ENCODE assay signal across 17 cellular contexts in the genomic region with DNA sequence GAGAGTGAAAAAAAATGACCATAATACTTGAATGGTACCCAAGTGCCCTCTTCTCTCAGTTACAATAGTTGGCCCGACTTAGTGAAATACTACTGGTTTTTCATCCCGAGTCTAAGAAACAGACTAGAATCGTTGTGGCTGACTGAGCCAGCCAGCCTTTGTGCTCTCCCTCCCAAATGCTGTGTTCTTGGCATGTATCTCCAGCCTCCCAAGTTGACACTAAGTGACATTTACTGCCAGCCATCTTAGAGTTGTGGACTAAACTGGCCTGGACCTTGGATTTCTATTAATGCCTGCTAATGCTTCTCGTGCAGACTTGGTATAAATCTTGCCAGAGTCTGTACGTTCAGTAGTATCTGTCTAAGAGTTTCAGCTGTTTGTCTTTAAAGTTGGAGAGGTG.
DNase-seq lines count a peak whose midpoint lies in the region; TF ChIP-seq lines count a peak whose summit lies in the region.
"Had no signal": no experiment of that assay in that cellular context is flagged by ENCODE, and none has a peak within 500 bp of the region (broad histone marks: within the 10 kb centered on the region; RNA-seq: fewer than 3 reads in every experiment).

No MANE protein-coding gene starts in this region.

- no peak for TF ChIP-seq EP300 in sigmoid colon (IDR thresholded peaks at IDR 0.05)

- H3K9me2 ChIP-seq in hepatocyte (replicated peaks; ENCODE audit: insufficient read depth), result no peaks in the 10 kb centered on the region

- H3K27ac ChIP-seq in hepatocyte (peak overlapping the region; percentile 21), sigmoid colon (peak overlapping the region in 3 of 4 donors; percentile 36 to 65 (median 57)), endodermal cell (ENCODE audit: low read depth, low read length) (no peak overlapping the region)

- H3K4me2 ChIP-seq in hepatocyte, result no peak overlapping the region

- H3K9me3 ChIP-seq in hepatocyte (ENCODE audit: low read depth) (peaks cover 8% of the 10 kb centered on the region), sigmoid colon (no peaks in the 10 kb centered on the region), endodermal cell (ENCODE audit: control insufficient read depth, low read length) (peaks cover 18% of the 10 kb centered on the region)

- no peak overlapping the region for H2AFZ ChIP-seq in hepatocyte

- H3K9me3 Mint-ChIP-seq in brain, result peaks cover 11 to 16% (median 14%) of the 10 kb centered on the region in 5 experiments
- peaks cover 14% of the 10 kb centered on the region for H3K9me3 Mint-ChIP-seq in endodermal cell

- DNase-seq in NCI-H446 treated with DMSO at 0.1 percent for 48 hours (lab: John Stamatoyannopoulos, UW), result peak; percentile 25
- DNase-seq in hepatocyte (ENCODE audit: low spot score), result no peak
- DNase-seq in sigmoid colon, result no peak
- DNase-seq in NCI-H1105 treated with DMSO at 0.1 percent for 48 hours (lab: John Stamatoyannopoulos, UW), result no peak
- DNase-seq in HUDEP-2 (lab: John Stamatoyannopoulos, UW; ENCODE audit: unreplicated experiment in 76 of 76), result no peak
- DNase-seq in T-helper 1 cell, result no peak
- DNase-seq in endodermal cell, result no peak
- DNase-seq: CD4-positive, alpha-beta T cell; DMS153; GOT3; NCI-H1092 treated with DMSO at 0.1 percent for 48 hours; NCI-H1694 treated with DMSO at 0.1 percent for 48 hours; NCI-H510A treated with DMSO at 0.1 percent for 48 hours; NCI-H774; SHP77 had no signal

- H3K4me3 Mint-ChIP-seq in brain (peak overlapping the region in 2 of 5 experiments; percentile 41 to 50), endodermal cell (no peak overlapping the region)
- H3K4me3 Mint-ChIP-seq: CD4-positive, alpha-beta T cell had no signal

- H3K4me1 ChIP-seq in hepatocyte (ENCODE audit: insufficient read depth) (peaks cover 5% of the 10 kb centered on the region), sigmoid colon (peaks cover 0 to 20% (median 17%) of the 10 kb centered on the region in 4 donors), endodermal cell (ENCODE audit: control insufficient read depth, insufficient read depth, low read length) (no peaks in the 10 kb centered on the region)

- intact Hi-C loops in sigmoid colon (cut with DNase I), result loop anchor here (5.0 kb wide), 1 partner anchor 90 kb away; no protein-coding TSS in a partner anchor

- H3K27me3 Mint-ChIP-seq in brain, result no peaks in the 10 kb centered on the region
- H3K27me3 Mint-ChIP-seq in endodermal cell (ENCODE audit: insufficient read depth), result peaks cover 13% of the 10 kb centered on the region
- H3K27me3 Mint-ChIP-seq: CD4-positive, alpha-beta T cell had no signal

- H3K4me3 ChIP-seq in hepatocyte (no peak overlapping the region), sigmoid colon (no peak overlapping the region), endodermal cell (ENCODE audit: low read length) (no peak overlapping the region)
- H3K4me3 ChIP-seq: GM12878 had no signal

- H3K36me3 ChIP-seq in hepatocyte (replicated peaks; ENCODE audit: insufficient read depth, low read depth), result no peaks in the 10 kb centered on the region
- H3K36me3 ChIP-seq in sigmoid colon, result peaks cover 0 to 58% (median 15%) of the 10 kb centered on the region in 4 donors
- H3K36me3 ChIP-seq in endodermal cell (ENCODE audit: control insufficient read depth, insufficient read depth, low read length), result peaks cover under 1% of the 10 kb centered on the region

- H3K27ac Mint-ChIP-seq in brain (peak overlapping the region in 4 of 5 experiments; percentile 62 to 93 (median 80)), endodermal cell (no peak overlapping the region)
- H3K27ac Mint-ChIP-seq: CD4-positive, alpha-beta T cell had no signal

- 58% methylated on average over 5 of the region's 5 CpGs for WGBS in hepatocyte (ENCODE audit: low lambda C conversion rate, missing lambda C conversion rate)
- WGBS in sigmoid colon, 2 donors, result 79 to 90% methylated on average over 5 of the region's 5 CpGs
- 94 to 96% methylated on average over 5 of the region's 5 CpGs for whole genome bisulfite sequencing in endodermal cell (ENCODE audit: insufficient coverage in 1 of 2, insufficient read length in 1 of 2), 2 experiments

- H3K4me1 Mint-ChIP-seq in brain (peaks cover 43% of the 10 kb centered on the region), endodermal cell (peaks cover 2% of the 10 kb centered on the region)

- H3K9ac ChIP-seq in endodermal cell (ENCODE audit: extremely low read depth, low read length, poor library complexity, severe bottlenecking), result no peak overlapping the region

- H3K36me3 Mint-ChIP-seq in brain (peaks cover 29% of the 10 kb centered on the region), endodermal cell (ENCODE audit: low read depth) (peaks cover 10% of the 10 kb centered on the region)

- H3K79me2 ChIP-seq in hepatocyte, result no peaks in the 10 kb centered on the region

- H3K27me3 ChIP-seq in hepatocyte, result no peaks in the 10 kb centered on the region
- no peaks in the 10 kb centered on the region for H3K27me3 ChIP-seq in sigmoid colon
- no peaks in the 10 kb centered on the region for H3K27me3 ChIP-seq in endodermal cell (ENCODE audit: control insufficient read depth, insufficient read depth, low read length, poor library complexity, severe bottlenecking)

- no peaks in the 10 kb centered on the region for H4K20me1 ChIP-seq in hepatocyte (ENCODE audit: insufficient read depth, poor library complexity, severe bottlenecking)

- no peak for TF ChIP-seq POLR2A in sigmoid colon (IDR thresholded peaks at IDR 0.05)

- TF ChIP-seq CTCF in brain (conservative IDR thresholded peaks at IDR 0.05) (no peak), hepatocyte (IDR thresholded peaks at IDR 0.05; ENCODE audit: poor library complexity) (no peak), sigmoid colon (IDR thresholded peaks at IDR 0.05) (no peak), endodermal cell (conservative IDR thresholded peaks at IDR 0.05) (no peak)
